ENCODE assay signal across 8 cellular contexts in the genomic region with DNA sequence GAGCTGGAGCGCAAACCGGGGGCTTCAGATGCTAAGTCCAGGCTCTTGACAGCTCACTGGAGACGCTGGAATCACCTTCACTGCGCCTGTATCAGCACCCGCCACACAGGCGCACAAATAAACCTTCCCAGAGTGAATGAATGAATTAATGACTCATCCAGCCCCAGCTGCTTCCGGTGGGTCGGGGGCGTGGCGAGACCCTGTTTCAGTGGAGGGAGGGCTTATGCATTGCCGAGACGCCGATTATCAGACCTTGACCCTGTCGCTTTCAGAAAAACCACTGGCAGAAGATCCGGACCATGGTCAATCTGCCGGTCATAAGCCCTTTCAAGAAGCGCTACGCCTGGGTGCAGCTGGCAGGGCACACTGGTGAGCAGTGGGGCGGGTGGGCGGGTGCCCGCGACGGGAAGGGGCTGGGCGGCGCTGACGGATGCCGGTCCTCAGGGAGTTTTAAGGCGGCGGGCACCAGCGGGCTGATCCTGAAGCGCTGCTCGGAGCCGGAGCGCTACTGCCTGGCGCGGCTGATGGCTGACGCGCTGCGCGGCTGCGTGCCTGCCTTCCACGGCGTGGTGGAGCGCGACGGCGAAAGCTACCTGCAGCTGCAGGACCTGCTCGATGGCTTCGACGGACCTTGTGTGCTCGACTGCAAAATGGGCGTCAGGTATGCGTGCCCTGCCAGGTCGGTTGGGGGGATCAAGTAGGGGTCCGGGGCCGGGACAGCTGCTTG.
DNase-seq lines count a peak whose midpoint lies in the region; ATAC-seq lines count a peak whose summit lies in the region.

No MANE protein-coding gene starts in this region.

- peaks cover 7% of the 10 kb centered on the region for H3K36me3 Mint-ChIP-seq in stimulated activated effector memory CD8-positive, alpha-beta T cell treated with anti-CD3 and anti-CD28 coated beads, Interleukin-12 subunit alpha, Interleukin-12 subunit beta, amount 100 ng/mL, for 72 hours

- H3K27ac Mint-ChIP-seq in stimulated activated effector memory CD8-positive, alpha-beta T cell treated with anti-CD3 and anti-CD28 coated beads, Interleukin-12 subunit alpha, Interleukin-12 subunit beta, amount 100 ng/mL, for 72 hours, result no peak overlapping the region

- H3K4me3 Mint-ChIP-seq in stimulated activated effector memory CD8-positive, alpha-beta T cell treated with anti-CD3 and anti-CD28 coated beads, Interleukin-12 subunit alpha, Interleukin-12 subunit beta, amount 100 ng/mL, for 72 hours, result peak overlapping the region; percentile 63

- H3K9me3 Mint-ChIP-seq in stimulated activated effector memory CD8-positive, alpha-beta T cell treated with anti-CD3 and anti-CD28 coated beads, Interleukin-12 subunit alpha, Interleukin-12 subunit beta, amount 100 ng/mL, for 72 hours, result no peaks in the 10 kb centered on the region

- DNase-seq in DMS53 (lab: John Stamatoyannopoulos, UW), result peak; percentile 73
- no peak for DNase-seq in DMS53 treated with DMSO at 0.1 percent for 48 hours (lab: John Stamatoyannopoulos, UW; ENCODE audit: unreplicated experiment)
- DNase-seq in activated CD8-positive, alpha-beta memory T cell treated with anti-CD3 and anti-CD28 coated beads, Interleukin-2, amount 50 U/mL, for 48 hours, result peak; percentile 72
- peak; percentile 60 for DNase-seq in hepatic stellate cell (ENCODE audit: low spot score)
- no peak for DNase-seq in stimulated activated effector memory CD8-positive, alpha-beta T cell treated with anti-CD3 and anti-CD28 coated beads, Interleukin-12 subunit alpha, Interleukin-12 subunit beta, amount 100 ng/mL, for 72 hours (ENCODE audit: low spot score in 2 of 2)
- no peak for DNase-seq in NCI-H2107 (lab: John Stamatoyannopoulos, UW)

- peak; percentile 71 for ATAC-seq in stimulated activated effector memory CD8-positive, alpha-beta T cell treated with anti-CD3 and anti-CD28 coated beads, Interleukin-12 subunit alpha, Interleukin-12 subunit beta, amount 100 ng/mL, for 72 hours
- no peak for ATAC-seq in GM18519 (IDR thresholded peaks at IDR 0.05; ENCODE audit: low FRiP score, unreplicated experiment)
- ATAC-seq in GM19467 (IDR thresholded peaks at IDR 0.05; ENCODE audit: unreplicated experiment), result no peak

- peaks cover 21% of the 10 kb centered on the region for H3K4me1 Mint-ChIP-seq in stimulated activated effector memory CD8-positive, alpha-beta T cell treated with anti-CD3 and anti-CD28 coated beads, Interleukin-12 subunit alpha, Interleukin-12 subunit beta, amount 100 ng/mL, for 72 hours

Comparison
In these comparisons a context has a peak if more than half of its experiments do, and no peak if none do; other contexts are left out.
1. DNase-seq: peak in DMS53 (single experiment), activated CD8-positive, alpha-beta memory T cell treated with anti-CD3 and anti-CD28 coated beads, Interleukin-2, amount 50 U/mL, for 48 hours (single experiment) and hepatic stellate cell (single experiment); none in DMS53 treated with DMSO at 0.1 percent for 48 hours (single experiment), stimulated activated effector memory CD8-positive, alpha-beta T cell treated with anti-CD3 and anti-CD28 coated beads, Interleukin-12 subunit alpha, Interleukin-12 subunit beta, amount 100 ng/mL, for 72 hours (0 of 2) and NCI-H2107 (single experiment).